In genomic region chr7:116148108-116148507, GRCh38 we compare ENCODE assay signal across 29 cellular contexts.
"Had no signal": no experiment of that assay in that cellular context is flagged by ENCODE, and none has a peak within 500 bp of the region (broad histone marks: within the 10 kb centered on the region; RNA-seq: fewer than 3 reads in every experiment).

No MANE protein-coding gene starts in this region.

- ATAC-seq: activated CD4-positive, CD25-positive, alpha-beta regulatory T cell treated with anti-CD3 and anti-CD28 coated beads, Interleukin-2, amount 50 U/mL, for 24 hours; activated CD8-positive, alpha-beta memory T cell treated with anti-CD3 and anti-CD28 coated beads, Interleukin-2, amount 10 ng/mL, durations not matched to agents 7 days and 5 days; activated naive CD8-positive, alpha-beta T cell treated with anti-CD3 and anti-CD28 coated beads, Interleukin-2, amount 50 U/mL, for 24 hours had no signal

- H3K27ac ChIP-seq: brain microvascular endothelial cell, SJSA1 had no signal

- H3K9ac ChIP-seq: SK-N-SH had no signal

- H3K4me2 ChIP-seq: SK-N-SH had no signal

- H3K4me3 ChIP-seq: SJSA1 had no signal

- H3K27me3 ChIP-seq: brain microvascular endothelial cell, SJSA1 had no signal

- FAIRE-seq: TTC549 had no signal

- H3K9me3 ChIP-seq: SJSA1, SK-N-SH had no signal

- DNase-seq: activated CD4-positive, alpha-beta memory T cell treated with anti-CD3 and anti-CD28 coated beads for 36 hours; activated CD4-positive, alpha-beta T cell treated with anti-CD3 and anti-CD28 coated beads for 4 hours; activated CD4-positive, alpha-beta T cell treated with anti-CD3 and anti-CD28 coated beads, Interleukin-2, amount 50 U/mL, for 1 hour; activated CD8-positive, alpha-beta memory T cell treated with anti-CD3 and anti-CD28 coated beads, Interleukin-2, amount 10 ng/mL, durations not matched to agents 7 days and 5 days; activated CD8-positive, alpha-beta memory T cell treated with anti-CD3 and anti-CD28 coated beads, Interleukin-2, amount 50 U/mL, for 48 hours; activated effector memory CD4-positive, alpha-beta T cell treated with Interleukin-2 at 50 U/mL for 16 hours; activated naive CD4-positive, alpha-beta T cell treated with anti-CD3 and anti-CD28 coated beads, Interleukin-2, amount 10 ng/mL, durations not matched to agents 7 days and 5 days; activated naive CD8-positive, alpha-beta T cell treated with anti-CD3 and anti-CD28 coated beads, Interleukin-2, amount 50 U/mL, for 24 hours; activated T-cell treated with anti-CD3 and anti-CD28 coated beads, Interleukin-2, amount 50 U/mL, for 48 hours; anterior cingulate cortex; brain microvascular endothelial cell; KG1; MM.1S; NCI-H1092 treated with DMSO at 0.1 percent for 48 hours; NCI-H1417; NCI-H146; NCI-H187; NCI-H2029 treated with DMSO at 0.1 percent for 48 hours; NCI-H2107; NCI-H2171; NCI-H510A; NCI-H526; NCI-H748 treated with DMSO at 0.1 percent for 48 hours; NK-92 treated with Interleukin-12 subunit alpha and Interleukin-12 subunit beta, amount 100 ng/mL, for 24 hours; SHP77 treated with DMSO at 0.1 percent for 48 hours; SK-N-SH had no signal

- H3K36me3 ChIP-seq: brain microvascular endothelial cell, SJSA1 had no signal

- H3K4me1 ChIP-seq: SJSA1 had no signal
